Comparison of ENCODE assay signal across 8 cellular contexts in the genomic region with DNA sequence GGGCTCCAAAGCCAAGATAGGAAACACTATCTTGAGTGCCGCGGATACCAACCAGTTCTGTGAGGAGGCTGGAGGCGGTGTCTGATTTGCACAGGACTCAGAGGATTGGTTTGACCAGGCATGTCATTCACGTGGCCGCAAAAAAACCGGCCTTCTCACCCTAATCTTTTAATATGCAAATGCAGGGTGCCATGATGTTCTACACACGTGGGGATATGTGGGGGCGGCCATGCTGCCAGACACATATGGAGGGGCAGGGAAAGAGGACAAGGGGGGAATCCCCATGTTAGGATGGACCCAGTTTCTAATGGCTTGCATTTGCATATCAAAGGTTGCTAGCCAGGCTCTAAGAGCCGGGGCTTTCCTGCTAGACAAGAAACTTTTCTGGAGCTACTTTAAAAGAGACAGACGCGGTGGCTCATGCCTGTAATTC.
A peak's percentile ranks its signal among the peaks of the same experiment; 100 is the strongest.
DNase-seq lines count a peak whose midpoint lies in the region; ATAC-seq and TF ChIP-seq lines count a peak whose summit lies in the region.

No MANE protein-coding gene starts in this region.

- H3K4me1 ChIP-seq in cardiac muscle cell (ENCODE audit: low read depth) (peaks cover 14% of the 10 kb centered on the region), mesendoderm (ENCODE audit: control insufficient read depth, low read depth, low read length) (peaks cover 3% of the 10 kb centered on the region)

- H2AK5ac ChIP-seq in mesendoderm (ENCODE audit: low read length) = no peak overlapping the region

- no peak overlapping the region for H3K9ac ChIP-seq in mesendoderm (ENCODE audit: low read length)

- POLR2A ChIA-PET in activated B cell treated with CpG ODN at 0.5 μM for 24 hours (lab: Charles Lee) = interaction anchor here (0.7 to 2.0 kb wide), 4 partner anchors 25 to 376 kb away, joined by 3 to 8 read pairs (median 6); a partner anchor contains a TSS

- no peak overlapping the region for H2BK5ac ChIP-seq in mesendoderm (ENCODE audit: low read length)

- CTCF ChIA-PET in activated B cell treated with CpG ODN at 0.5 μM for 24 hours (lab: Charles Lee) = interaction anchor here (0.6 to 3.4 kb wide), 5 partner anchors 26 to 466 kb away, joined by 3 to 24 read pairs (median 4); no protein-coding TSS in a partner anchor

- H3K4me2 ChIP-seq in mesendoderm (ENCODE audit: low read length) = no peak overlapping the region

- no peak for TF ChIP-seq CTCF in cardiac muscle cell (IDR thresholded peaks at IDR 0.05; ENCODE audit: low read depth, low read length)
- no peak for TF ChIP-seq CTCF in activated B cell treated with CpG ODN at 0.5 μM for 24 hours (IDR thresholded peaks at IDR 0.05)

- no peak overlapping the region for H4K5ac ChIP-seq in mesendoderm (ENCODE audit: low read length)

- no peak overlapping the region for H3K4ac ChIP-seq in mesendoderm (ENCODE audit: low read depth, low read length)

- H3K9me3 ChIP-seq in cardiac muscle cell (ENCODE audit: low read depth) = no peaks in the 10 kb centered on the region

- H3K36me3 ChIP-seq in cardiac muscle cell (no peaks in the 10 kb centered on the region), mesendoderm (ENCODE audit: control insufficient read depth, insufficient read depth, low read length) (no peaks in the 10 kb centered on the region)

- no peak overlapping the region for H2BK15ac ChIP-seq in mesendoderm (replicated peaks; ENCODE audit: low read depth)

- H3K4me3 ChIP-seq in cardiac muscle cell = peak overlapping the region; percentile 12
- no peak overlapping the region for H3K4me3 ChIP-seq in mesendoderm (ENCODE audit: low read length)

- peak overlapping the region; percentile 87 for H3K27ac Mint-ChIP-seq in activated B cell treated with CpG ODN at 0.5 μM for 24 hours

- no peak overlapping the region for H3K23ac ChIP-seq in mesendoderm (ENCODE audit: low read length)

- no peaks in the 10 kb centered on the region for H3K27me3 ChIP-seq in cardiac muscle cell
- no peaks in the 10 kb centered on the region for H3K27me3 ChIP-seq in mesendoderm (ENCODE audit: insufficient read depth, low read length, poor library complexity)

- H3K27me3 Mint-ChIP-seq in activated B cell treated with CpG ODN at 0.5 μM for 24 hours = no peaks in the 10 kb centered on the region

- intact Hi-C loops in cardiac septum (cut with DNase I) (loop anchor here (5.0 kb wide), 1 partner anchor 461 kb away; no protein-coding TSS in a partner anchor), activated B cell treated with CpG ODN at 0.5 μM for 24 hours (cut with micrococcal nuclease) (loop anchor here (5.0 to 10.0 kb wide), 4 partner anchors 131 to 593 kb away; a partner anchor contains a TSS)

- DNase-seq in cardiac muscle cell (ENCODE audit: low read depth in 1 of 2, low spot score in 1 of 2) = peak; percentile 39 to 79
- DNase-seq in cardiac septum (ENCODE audit: low spot score) = no peak
- DNase-seq in activated B cell treated with CpG ODN at 0.5 μM for 24 hours = peak; percentile 24
- peak; percentile 86 for DNase-seq in mesendoderm
- no peak for DNase-seq in left lobe of liver (ENCODE audit: low spot score)
- no peak for DNase-seq in HK-2 (ENCODE audit: unreplicated experiment)
- DNase-seq in activated CD8-positive, alpha-beta memory T cell treated with anti-CD3 and anti-CD28 coated beads for 24 hours = no peak

- WGBS in mesendoderm (ENCODE audit: extremely low coverage, insufficient coverage, low lambda C conversion rate) = no CpG with 5 or more reads among the region's 11 CpGs

- H3K56ac ChIP-seq in mesendoderm (ENCODE audit: low read length) = no peak overlapping the region

- H3K27ac ChIP-seq in cardiac muscle cell = peak overlapping the region; percentile 13
- H3K27ac ChIP-seq in mesendoderm (ENCODE audit: low read depth, low read length) = no peak overlapping the region

- ATAC-seq in HG03066 (IDR thresholded peaks at IDR 0.05; ENCODE audit: low read depth, unreplicated experiment) = peak; percentile 50
- ATAC-seq in activated B cell treated with CpG ODN at 0.5 μM for 24 hours (ENCODE audit: low read depth) = peak; percentile 80
- no peak for ATAC-seq in left lobe of liver

- H3K79me2 ChIP-seq in mesendoderm (ENCODE audit: control insufficient read depth, insufficient read depth, low read length) = no peaks in the 10 kb centered on the region

- H4K8ac ChIP-seq in mesendoderm (ENCODE audit: low read depth, low read length) = no peak overlapping the region

- peak overlapping the region; percentile 49 for H3K4me3 Mint-ChIP-seq in activated B cell treated with CpG ODN at 0.5 μM for 24 hours

- no peak overlapping the region for H2BK120ac ChIP-seq in mesendoderm (ENCODE audit: low read depth, low read length)

- no peaks in the 10 kb centered on the region for H3K9me3 Mint-ChIP-seq in activated B cell treated with CpG ODN at 0.5 μM for 24 hours

- no peaks in the 10 kb centered on the region for H3K79me1 ChIP-seq in mesendoderm (ENCODE audit: low read length)

- no peak overlapping the region for H3K18ac ChIP-seq in mesendoderm (ENCODE audit: low read length)

- H3K4me1 Mint-ChIP-seq in activated B cell treated with CpG ODN at 0.5 μM for 24 hours = peaks cover 62% of the 10 kb centered on the region

- H3K36me3 Mint-ChIP-seq in activated B cell treated with CpG ODN at 0.5 μM for 24 hours (ENCODE audit: low read depth) = no peaks in the 10 kb centered on the region

Comparison
In these comparisons a context has a peak if more than half of its experiments do, and no peak if none do; other contexts are left out.
1. DNase-seq: peak in cardiac muscle cell (2 of 2), activated B cell treated with CpG ODN at 0.5 μM for 24 hours (single experiment) and mesendoderm (single experiment); none in cardiac septum (single experiment), left lobe of liver (single experiment), HK-2 (single experiment) and activated CD8-positive, alpha-beta memory T cell treated with anti-CD3 and anti-CD28 coated beads for 24 hours (single experiment).